Comparison of ENCODE assay signal across 18 cellular contexts in genomic region chr1:104932030-104932915, GRCh38.
DNase-seq lines count a peak whose midpoint lies in the region; ATAC-seq and TF ChIP-seq lines count a peak whose summit lies in the region.
"Had no signal": no experiment of that assay in that cellular context is flagged by ENCODE, and none has a peak within 500 bp of the region (broad histone marks: within the 10 kb centered on the region; RNA-seq: fewer than 3 reads in every experiment).

No MANE protein-coding gene starts in this region.

- ATAC-seq in GM19397 (IDR thresholded peaks at IDR 0.05; ENCODE audit: unreplicated experiment) (peak; percentile 52), HG03060 (IDR thresholded peaks at IDR 0.05; ENCODE audit: low read depth, unreplicated experiment) (peak; percentile 35), activated B cell treated with CpG ODN at 0.5 μM for 24 hours (ENCODE audit: low read depth) (peak; percentile 47), HG03039 (IDR thresholded peaks at IDR 0.05; ENCODE audit: unreplicated experiment) (no peak)
- ATAC-seq: left lobe of liver had no signal

- H3F3A ChIP-seq in DOHH2 (ENCODE audit: control insufficient read depth, insufficient read depth) (no peaks in the 10 kb centered on the region), neural progenitor cell (ENCODE audit: low read depth) (no peaks in the 10 kb centered on the region), SK-N-SH (replicated peaks; ENCODE audit: insufficient read depth) (no peaks in the 10 kb centered on the region)

- no peak overlapping the region for H2AFZ ChIP-seq in neural progenitor cell (replicated peaks)
- H2AFZ ChIP-seq in SK-N-SH (ENCODE audit: low read depth): no peak overlapping the region

- POLR2A ChIA-PET in activated B cell treated with CpG ODN at 0.5 μM for 24 hours (lab: Charles Lee): no interaction called here
- POLR2A ChIA-PET in SK-N-SH (lab: Yijun Ruan, JAX): no interaction called here

- H3K4me1 Mint-ChIP-seq in activated B cell treated with CpG ODN at 0.5 μM for 24 hours (peaks cover 9% of the 10 kb centered on the region), neural progenitor cell (peaks cover 7% of the 10 kb centered on the region)
- H3K4me1 Mint-ChIP-seq: activated naive CD8-positive, alpha-beta T cell treated with anti-CD3 and anti-CD28 coated beads for 36 hours; CD8-positive, alpha-beta memory T cell had no signal

- H3K36me3 ChIP-seq in DOHH2 (ENCODE audit: control insufficient read depth, low read length): no peaks in the 10 kb centered on the region
- H3K36me3 ChIP-seq in tibial artery: no peaks in the 10 kb centered on the region
- H3K36me3 ChIP-seq in neural progenitor cell: no peaks in the 10 kb centered on the region
- no peaks in the 10 kb centered on the region for H3K36me3 ChIP-seq in SK-N-SH (replicated peaks in 1 of 2; ENCODE audit: control insufficient read depth in 1 of 2, insufficient read depth in 2 of 2, low read length in 1 of 2)
- H3K36me3 ChIP-seq: transverse colon had no signal

- no peaks in the 10 kb centered on the region for H3K79me2 ChIP-seq in DOHH2 (ENCODE audit: control insufficient read depth, low read length)
- no peaks in the 10 kb centered on the region for H3K79me2 ChIP-seq in neural progenitor cell (ENCODE audit: low read depth)
- no peaks in the 10 kb centered on the region for H3K79me2 ChIP-seq in SK-N-SH (ENCODE audit: insufficient read depth)

- no peaks in the 10 kb centered on the region for H3K9me2 ChIP-seq in DOHH2 (replicated peaks; ENCODE audit: control insufficient read depth, low read length)
- no peaks in the 10 kb centered on the region for H3K9me2 ChIP-seq in SK-N-SH

- H4K20me1 ChIP-seq in DOHH2 (ENCODE audit: control insufficient read depth, insufficient read depth, low read depth, low read length) (no peaks in the 10 kb centered on the region), neural progenitor cell (ENCODE audit: low read depth) (no peaks in the 10 kb centered on the region), SK-N-SH (ENCODE audit: insufficient read depth) (no peaks in the 10 kb centered on the region)

- H3K27ac Mint-ChIP-seq in activated B cell treated with CpG ODN at 0.5 μM for 24 hours: no peak overlapping the region
- H3K27ac Mint-ChIP-seq in neural progenitor cell: no peak overlapping the region
- H3K27ac Mint-ChIP-seq: activated naive CD8-positive, alpha-beta T cell treated with anti-CD3 and anti-CD28 coated beads for 36 hours; CD8-positive, alpha-beta memory T cell; T-helper 1 cell treated with Interleukin-12 subunit alpha and Interleukin-12 subunit beta and Interleukin-4 antibody, amounts not matched to agents 30 μg/mL and 1 μg/mL, for 36 hours had no signal

- no peak for TF ChIP-seq RAD21 in SK-N-SH (IDR thresholded peaks at IDR 0.05; ENCODE audit: low read length)

- H3K27me3 Mint-ChIP-seq in activated B cell treated with CpG ODN at 0.5 μM for 24 hours (no peaks in the 10 kb centered on the region), neural progenitor cell (ENCODE audit: insufficient read depth, low read depth) (no peaks in the 10 kb centered on the region)
- H3K27me3 Mint-ChIP-seq: activated naive CD8-positive, alpha-beta T cell treated with anti-CD3 and anti-CD28 coated beads for 36 hours; CD8-positive, alpha-beta memory T cell had no signal

- H3K9me3 Mint-ChIP-seq in activated B cell treated with CpG ODN at 0.5 μM for 24 hours (no peaks in the 10 kb centered on the region), neural progenitor cell (no peaks in the 10 kb centered on the region)

- H3K4me1 ChIP-seq in DOHH2 (ENCODE audit: control insufficient read depth, low read length) (peaks cover 19% of the 10 kb centered on the region), tibial artery (no peaks in the 10 kb centered on the region), neural progenitor cell (no peaks in the 10 kb centered on the region), SK-N-SH (ENCODE audit: control insufficient read depth in 1 of 2, insufficient read depth in 2 of 2, low read depth in 1 of 2, low read length in 1 of 2) (no peaks in the 10 kb centered on the region)
- H3K4me1 ChIP-seq: transverse colon had no signal

- TF ChIP-seq CTCF in DOHH2 (IDR thresholded peaks at IDR 0.05; ENCODE audit: low read depth, low read length, poor library complexity, severe bottlenecking) (no peak), activated B cell treated with CpG ODN at 0.5 μM for 24 hours (IDR thresholded peaks at IDR 0.05) (no peak), tibial artery (IDR thresholded peaks at IDR 0.05) (no peak), neural progenitor cell (IDR thresholded peaks at IDR 0.05) (no peak), SK-N-SH (IDR thresholded peaks at IDR 0.05) (no peak)

- intact Hi-C loops in activated B cell treated with CpG ODN at 0.5 μM for 24 hours (cut with micrococcal nuclease): no loop called here
- intact Hi-C loops in tibial artery (cut with DNase I; ENCODE audit: low total_unique reads): no loop called here

- H3K4me3 Mint-ChIP-seq in activated B cell treated with CpG ODN at 0.5 μM for 24 hours (no peak overlapping the region), neural progenitor cell (no peak overlapping the region)
- H3K4me3 Mint-ChIP-seq: activated naive CD8-positive, alpha-beta T cell treated with anti-CD3 and anti-CD28 coated beads for 36 hours; CD8-positive, alpha-beta memory T cell; T-helper 1 cell treated with Interleukin-12 subunit alpha and Interleukin-12 subunit beta and Interleukin-4 antibody, amounts not matched to agents 30 μg/mL and 1 μg/mL, for 36 hours had no signal

- TF ChIP-seq EP300 in SK-N-SH (IDR thresholded peaks at IDR 0.05; ENCODE audit: borderline replicate concordance in 1 of 2, low read depth in 1 of 2, low read length in 1 of 2): no peak

- CTCF ChIA-PET in activated B cell treated with CpG ODN at 0.5 μM for 24 hours (lab: Charles Lee): no interaction called here
- CTCF ChIA-PET in SK-N-SH (lab: Yijun Ruan, JAX): no interaction called here

- no peak for DNase-seq in activated B cell treated with CpG ODN at 0.5 μM for 24 hours
- DNase-seq in tibial artery: no peak
- no peak for DNase-seq in neural progenitor cell (ENCODE audit: low spot score)
- DNase-seq in SK-N-SH: no peak
- DNase-seq: activated CD4-positive, alpha-beta T cell treated with anti-CD3 and anti-CD28 coated beads for 48 hours; activated naive CD8-positive, alpha-beta T cell treated with anti-CD3 and anti-CD28 coated beads for 36 hours; CD8-positive, alpha-beta memory T cell; effector CD4-positive, alpha-beta T cell; NCI-H2081 treated with DMSO at 0.1 percent for 48 hours; NCI-H748 treated with DMSO at 0.1 percent for 48 hours; RPMI8226; transverse colon had no signal

- H3K4me2 ChIP-seq in DOHH2 (ENCODE audit: low read length) (peak overlapping the region; percentile 49), neural progenitor cell (no peak overlapping the region), SK-N-SH (no peak overlapping the region)

- H3K9ac ChIP-seq in neural progenitor cell (no peak overlapping the region), SK-N-SH (no peak overlapping the region)

- H3K27ac ChIP-seq in DOHH2 (ENCODE audit: low read depth, low read length): peak overlapping the region; percentile 13; the same call in 1 of the 2 replicates
- no peak overlapping the region for H3K27ac ChIP-seq in tibial artery
- H3K27ac ChIP-seq in neural progenitor cell: no peak overlapping the region
- no peak overlapping the region for H3K27ac ChIP-seq in SK-N-SH (ENCODE audit: low read depth in 2 of 2, low read length in 1 of 2)
- H3K27ac ChIP-seq: transverse colon had no signal

- no peaks in the 10 kb centered on the region for H3K36me3 Mint-ChIP-seq in activated B cell treated with CpG ODN at 0.5 μM for 24 hours (ENCODE audit: low read depth)
- no peaks in the 10 kb centered on the region for H3K36me3 Mint-ChIP-seq in neural progenitor cell
- H3K36me3 Mint-ChIP-seq: activated naive CD8-positive, alpha-beta T cell treated with anti-CD3 and anti-CD28 coated beads for 36 hours; CD8-positive, alpha-beta memory T cell had no signal

- H3K27me3 ChIP-seq in DOHH2 (ENCODE audit: control insufficient read depth, low read length) (no peaks in the 10 kb centered on the region), tibial artery (no peaks in the 10 kb centered on the region), neural progenitor cell (no peaks in the 10 kb centered on the region), SK-N-SH (ENCODE audit: insufficient read depth) (no peaks in the 10 kb centered on the region)
- H3K27me3 ChIP-seq: transverse colon had no signal

- WGBS in SK-N-SH (ENCODE audit: low lambda C conversion rate): 18% methylated on average over 4 of the region's 13 CpGs

- H3K4me3 ChIP-seq in DOHH2 (ENCODE audit: low read length) (peak overlapping the region; percentile 30; the same call in 1 of the 2 replicates), tibial artery (no peak overlapping the region), neural progenitor cell (no peak overlapping the region), SK-N-SH (ENCODE audit: low read depth in 2 of 2, low read length in 1 of 2) (no peak overlapping the region)
- H3K4me3 ChIP-seq: transverse colon had no signal

- H3K9me3 ChIP-seq in DOHH2 (ENCODE audit: control insufficient read depth, insufficient read depth, low read length) (no peaks in the 10 kb centered on the region; the same call in 1 of the 2 replicates), tibial artery (peaks cover 0 to 5% (median 0%) of the 10 kb centered on the region in 3 donors), neural progenitor cell (ENCODE audit: low read depth) (no peaks in the 10 kb centered on the region), SK-N-SH (no peaks in the 10 kb centered on the region)
- H3K9me3 ChIP-seq: transverse colon had no signal

TF ChIP-seq in SK-N-SH, 30 proteins besides CTCF, POLR2A, EP300 and RAD21:
- TF ChIP-seq TAF1 (IDR thresholded peaks at IDR 0.05; ENCODE audit: borderline replicate concordance, low read depth, low read length): no peak
